In the genomic region with DNA sequence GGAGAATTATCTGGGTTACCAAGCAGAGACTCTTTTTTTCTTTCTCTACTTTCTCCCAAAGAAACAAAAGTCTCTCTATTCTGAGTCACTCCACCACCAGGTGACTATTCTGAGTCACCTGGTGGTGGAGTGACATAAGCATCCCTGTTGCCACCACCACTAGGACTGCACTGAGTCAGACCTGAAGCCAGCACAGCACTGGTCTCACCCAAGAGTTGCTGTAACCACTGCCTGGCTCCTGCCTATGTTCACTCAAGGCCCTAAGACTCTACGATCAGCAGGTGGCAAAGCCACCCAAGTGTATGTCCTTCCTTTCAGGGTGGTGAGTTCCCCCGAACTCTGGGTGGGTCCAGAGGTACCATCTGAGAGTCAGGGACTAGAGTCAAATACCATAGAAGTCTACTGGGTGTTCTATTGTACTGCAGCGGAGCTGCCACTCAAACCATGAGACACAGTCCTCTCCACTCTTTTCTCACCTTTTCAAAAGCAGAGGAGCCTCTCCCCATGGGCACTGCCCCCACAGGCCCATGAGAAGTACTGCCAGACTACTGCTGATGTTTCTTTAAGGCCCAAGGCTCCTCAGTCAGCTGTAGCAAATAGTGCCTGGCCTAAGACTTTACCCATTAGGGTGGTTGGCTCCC, we compare ENCODE assay signal across 23 cellular contexts.
DNase-seq lines count a peak whose midpoint lies in the region; ATAC-seq, FAIRE-seq and TF ChIP-seq lines count a peak whose summit lies in the region.
"Had no signal": no experiment of that assay in that cellular context is flagged by ENCODE, and none has a peak within 500 bp of the region (broad histone marks: within the 10 kb centered on the region; RNA-seq: fewer than 3 reads in every experiment).

No MANE protein-coding gene starts in this region.

- POLR2A ChIA-PET in HEK293T (lab: Yijun Ruan, JAX), result no interaction called here

- CTCF ChIA-PET in HEK293T (lab: Yijun Ruan, JAX), result no interaction called here

- no peak overlapping the region for H3K27ac Mint-ChIP-seq in stimulated activated naive CD8-positive, alpha-beta T cell treated with anti-CD3 and anti-CD28 coated beads, Interleukin-15, amount 100 ng/mL, for 72 hours
- H3K27ac Mint-ChIP-seq: HFFc6, nephron, T-cell had no signal

- TF ChIP-seq CTCF in bronchial epithelial cell (IDR thresholded peaks at IDR 0.05; ENCODE audit: insufficient read depth, low read length, severe bottlenecking) (no peak), GM20000 (IDR thresholded peaks at IDR 0.05; ENCODE audit: extremely low read depth, missing control alignments) (no peak)

- H3K27me3 Mint-ChIP-seq in stimulated activated naive CD8-positive, alpha-beta T cell treated with anti-CD3 and anti-CD28 coated beads, Interleukin-15, amount 100 ng/mL, for 72 hours, result no peaks in the 10 kb centered on the region

- no peak for FAIRE-seq in bronchial epithelial cell (lab: Jason Lieb, UNC)
- FAIRE-seq: D721Med, K562, pancreas, TTC549 had no signal

- H3K27me3 ChIP-seq in bronchial epithelial cell (ENCODE audit: control insufficient read depth, insufficient read depth, low read length), result no peaks in the 10 kb centered on the region
- H3K27me3 ChIP-seq: testis had no signal

- no peaks in the 10 kb centered on the region for H3K4me1 Mint-ChIP-seq in stimulated activated naive CD8-positive, alpha-beta T cell treated with anti-CD3 and anti-CD28 coated beads, Interleukin-15, amount 100 ng/mL, for 72 hours
- H3K4me1 Mint-ChIP-seq: nephron, T-cell had no signal

- peaks cover 7 to 14% of the 10 kb centered on the region in 2 donors for H3K9me3 Mint-ChIP-seq in stimulated activated naive CD8-positive, alpha-beta T cell treated with anti-CD3 and anti-CD28 coated beads, Interleukin-15, amount 100 ng/mL, for 72 hours

- H3K4me3 Mint-ChIP-seq in stimulated activated naive CD8-positive, alpha-beta T cell treated with anti-CD3 and anti-CD28 coated beads, Interleukin-15, amount 100 ng/mL, for 72 hours, result no peak overlapping the region
- H3K4me3 Mint-ChIP-seq: HFFc6, nephron, T-cell had no signal

- DNase-seq in stimulated activated CD4-positive, alpha-beta T cell treated with anti-CD3 and anti-CD28 coated beads, Interleukin-1b, Interleukin-23, amount 100 ng/mL, for 48 hours, result peak; percentile 6
- no peak for DNase-seq in stimulated activated CD4-positive, alpha-beta T cell treated with anti-CD3 and anti-CD28 coated beads, Interleukin-4, amount 100 ng/mL, for 1 hour
- peak; percentile 23 for DNase-seq in bronchial epithelial cell (ENCODE audit: low read depth)
- peak in 1 of 2 donors; percentile 7 for DNase-seq in stimulated activated naive CD8-positive, alpha-beta T cell treated with anti-CD3 and anti-CD28 coated beads, Interleukin-15, amount 100 ng/mL, for 72 hours
- DNase-seq in HEK293T (ENCODE audit: extremely low spot score), result no peak
- no peak for DNase-seq in putamen (ENCODE audit: low spot score)
- DNase-seq in GM20000 (ENCODE audit: low spot score), result no peak
- DNase-seq: activated CD4-positive, alpha-beta T cell treated with anti-CD3 and anti-CD28 coated beads for 1 hour; activated gamma-delta T cell; amniotic stem cell; HFFc6; left ventricle myocardium inferior; NCI-H1436; NCI-H510A; pancreas; T-cell; testis had no signal

- peak; percentile 61 for ATAC-seq in HG02938 (IDR thresholded peaks at IDR 0.05; ENCODE audit: unreplicated experiment)
- ATAC-seq in stimulated activated naive CD8-positive, alpha-beta T cell treated with anti-CD3 and anti-CD28 coated beads, Interleukin-15, amount 100 ng/mL, for 72 hours, result peak; percentile 59
- ATAC-seq: K562, pancreas, sciatic nerve, T-cell had no signal

- H3K4me3 ChIP-seq in bronchial epithelial cell (ENCODE audit: low read depth, low read length), result no peak overlapping the region
- H3K4me3 ChIP-seq: K562, left ventricle myocardium inferior, pancreas, testis had no signal

- no peaks in the 10 kb centered on the region for H3K36me3 ChIP-seq in bronchial epithelial cell (ENCODE audit: control insufficient read depth, insufficient read depth, low read length)
- H3K36me3 ChIP-seq: left ventricle myocardium inferior, pancreas had no signal

TF ChIP-seq in HEK293T, 16 proteins besides CTCF, POLR2A, EP300 and RAD21:
- TF ChIP-seq CTBP1 (IDR thresholded peaks at IDR 0.05; ENCODE audit: borderline replicate concordance), result no peak
- no peak for TF ChIP-seq ELF4 (IDR thresholded peaks at IDR 0.05)
- TF ChIP-seq L3MBTL2 (conservative IDR thresholded peaks at IDR 0.05), result no peak
- no peak for TF ChIP-seq FOXM1 (IDR thresholded peaks at IDR 0.05; ENCODE audit: borderline replicate concordance)
- no peak for TF ChIP-seq LEF1 (IDR thresholded peaks at IDR 0.05; ENCODE audit: borderline replicate concordance)
- no peak for TF ChIP-seq SP1 (IDR thresholded peaks at IDR 0.05)
- TF ChIP-seq, protein P1, sequence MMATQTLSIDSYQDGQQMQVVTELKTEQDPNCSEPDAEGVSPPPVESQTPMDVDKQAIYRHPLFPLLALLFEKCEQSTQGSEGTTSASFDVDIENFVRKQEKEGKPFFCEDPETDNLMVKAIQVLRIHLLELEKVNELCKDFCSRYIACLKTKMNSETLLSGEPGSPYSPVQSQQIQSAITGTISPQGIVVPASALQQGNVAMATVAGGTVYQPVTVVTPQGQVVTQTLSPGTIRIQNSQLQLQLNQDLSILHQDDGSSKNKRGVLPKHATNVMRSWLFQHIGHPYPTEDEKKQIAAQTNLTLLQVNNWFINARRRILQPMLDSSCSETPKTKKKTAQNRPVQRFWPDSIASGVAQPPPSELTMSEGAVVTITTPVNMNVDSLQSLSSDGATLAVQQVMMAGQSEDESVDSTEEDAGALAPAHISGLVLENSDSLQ (IDR thresholded peaks at IDR 0.05), result no peak
- no peak for TF ChIP-seq TARDBP (IDR thresholded peaks at IDR 0.05)
- TF ChIP-seq FOXK2 (IDR thresholded peaks at IDR 0.05), result no peak
- TF ChIP-seq NFRKB (IDR thresholded peaks at IDR 0.05), result no peak
- no peak for TF ChIP-seq FOXA1 (IDR thresholded peaks at IDR 0.05)
- TF ChIP-seq SUZ12 (IDR thresholded peaks at IDR 0.05), result no peak

Comparison
In these comparisons a context has a peak if more than half of its experiments do, and no peak if none do; other contexts are left out.
1. DNase-seq: peak in stimulated activated CD4-positive, alpha-beta T cell treated with anti-CD3 and anti-CD28 coated beads, Interleukin-1b, Interleukin-23, amount 100 ng/mL, for 48 hours (single experiment) and bronchial epithelial cell (single experiment); none in stimulated activated CD4-positive, alpha-beta T cell treated with anti-CD3 and anti-CD28 coated beads, Interleukin-4, amount 100 ng/mL, for 1 hour (single experiment), HEK293T (single experiment), putamen (single experiment) and GM20000 (single experiment).